1 cellular context compared by ENCODE assay signal in genomic region chr1:29145739-29146437, GRCh38.
A peak's percentile ranks its signal among the peaks of the same experiment; 100 is the strongest.
TF ChIP-seq lines count a peak whose summit lies in the region.

No MANE protein-coding gene starts in this region.

TF ChIP-seq in K562, 482 proteins besides CTCF, POLR2A, EP300 and RAD21 (continued from another document):
- TF ChIP-seq ZBTB11 (CRISPR knock-in tag; IDR thresholded peaks at IDR 0.05): peak in 1 of 3 experiments; percentile 37; a peak in 1 of 6 replicates
- TF ChIP-seq FOXK2 (conservative IDR thresholded peaks at IDR 0.05 in 1 of 2, IDR thresholded peaks at IDR 0.05 in 1 of 2; ENCODE audit: low read depth in 2 of 2): no peak
- TF ChIP-seq NEUROD1 (IDR thresholded peaks at IDR 0.05; ENCODE audit: borderline replicate concordance, low read depth, low read length, partially characterized antibody): no peak
- TF ChIP-seq NBN (IDR thresholded peaks at IDR 0.05; ENCODE audit: low read depth): no peak
- peak; percentile 59; the same call in 1 of the 2 replicates for TF ChIP-seq POLR2AphosphoS2 (IDR thresholded peaks at IDR 0.05; ENCODE audit: low read length)
- TF ChIP-seq CSDE1 (IDR thresholded peaks at IDR 0.05): no peak
- no peak for TF ChIP-seq HIVEP1 (CRISPR knock-in tag; IDR thresholded peaks at IDR 0.05)
- TF ChIP-seq EZH2 (IDR thresholded peaks at IDR 0.05; ENCODE audit: borderline replicate concordance, low read depth, low read length): no peak
- TF ChIP-seq JUNB (CRISPR knock-in tag; conservative IDR thresholded peaks at IDR 0.05): no peak
- peak; percentile 80 for TF ChIP-seq OTX1 (CRISPR knock-in tag; IDR thresholded peaks at IDR 0.05)
- TF ChIP-seq ZNF668 (CRISPR knock-in tag; IDR thresholded peaks at IDR 0.05): no peak
- no peak for TF ChIP-seq MLX (CRISPR knock-in tag; conservative IDR thresholded peaks at IDR 0.05)
- TF ChIP-seq NFIC (IDR thresholded peaks at IDR 0.05): peak; percentile 67
- TF ChIP-seq MAFG (tag; conservative IDR thresholded peaks at IDR 0.05): peak; percentile 49; the same call in 1 of the 2 replicates
- peak; percentile 67 for TF ChIP-seq ARID1B (IDR thresholded peaks at IDR 0.05)
- peak; percentile 65 for TF ChIP-seq SMARCE1 (IDR thresholded peaks at IDR 0.05)
- no peak for TF ChIP-seq NFE2L1 (tag; IDR thresholded peaks at IDR 0.05; ENCODE audit: borderline replicate concordance, low read depth)
- no peak for TF ChIP-seq YBX1 (IDR thresholded peaks at IDR 0.05)
- TF ChIP-seq ZSCAN32 (CRISPR knock-in tag; IDR thresholded peaks at IDR 0.05): no peak
- no peak for TF ChIP-seq ZBTB8A (IDR thresholded peaks at IDR 0.05; ENCODE audit: partially characterized antibody)
- peak; percentile 25; the same call in 1 of the 2 replicates for TF ChIP-seq ATF4 (CRISPR knock-in tag; IDR thresholded peaks at IDR 0.05)
- 0 out of 2 replicates have a peak, but pooled peaks have one; percentile 88 for TF ChIP-seq ERF (CRISPR knock-in tag; IDR thresholded peaks at IDR 0.05)
- TF ChIP-seq CHCHD3 (CRISPR knock-in tag; IDR thresholded peaks at IDR 0.05): no peak
- 0 out of 2 replicates have a peak, but pooled peaks have one; percentile 30 for TF ChIP-seq ESRRB (CRISPR knock-in tag; IDR thresholded peaks at IDR 0.05; ENCODE audit: borderline replicate concordance)
- TF ChIP-seq WHSC1 (IDR thresholded peaks at IDR 0.05; ENCODE audit: low read length): no peak
- peak; percentile 53; the same call in 1 of the 2 replicates for TF ChIP-seq SMAD3 (CRISPR knock-in tag; conservative IDR thresholded peaks at IDR 0.05)
- no peak for TF ChIP-seq CEBPB (tag; IDR thresholded peaks at IDR 0.05)
- peak; percentile 75; the same call in 1 of the 2 replicates for TF ChIP-seq MYNN (IDR thresholded peaks at IDR 0.05)
- TF ChIP-seq MYNN (CRISPR knock-in tag; IDR thresholded peaks at IDR 0.05): no peak
- TF ChIP-seq CHD2 (IDR thresholded peaks at IDR 0.05; ENCODE audit: low read depth, low read length): no peak
- peak; percentile 48; the same call in 1 of the 2 replicates for TF ChIP-seq ZBTB9 (CRISPR knock-in tag; IDR thresholded peaks at IDR 0.05)
- no peak for TF ChIP-seq MCM2 (IDR thresholded peaks at IDR 0.05; ENCODE audit: low read depth)
TF ChIP-seq in K562: peak in this region for 43.
